In genomic region chr2:215435809-215436704, GRCh38 we compare ENCODE assay signal across 8 cellular contexts.
A peak's percentile ranks its signal among the peaks of the same experiment; 100 is the strongest.
DNase-seq lines count a peak whose midpoint lies in the region; TF ChIP-seq lines count a peak whose summit lies in the region.

Gene FN1 (minus strand): TSS chr2:215436068. CDS start chr2:215435802, 266 bp downstream.

- TF ChIP-seq CTCF in coronary artery (IDR thresholded peaks at IDR 0.05), result no peak

- DNase-seq in HCEC 1CT (peak; percentile 99), NCI-H1105 treated with DMSO at 0.1 percent for 48 hours (lab: John Stamatoyannopoulos, UW) (peak; percentile 61), coronary artery (ENCODE audit: low spot score) (peak; percentile 98), kidney glomerular epithelial cell (lab: John Stamatoyannopoulos, UW) (peak; percentile 89), AML-193 (lab: John Stamatoyannopoulos, UW) (no peak)
- DNase-seq in activated CD4-positive, alpha-beta T cell treated with anti-CD3 and anti-CD28 coated beads for 48 hours, result peak; percentile 71
- peak; percentile 25 to 39 for DNase-seq in stimulated activated CD4-positive, alpha-beta T cell treated with anti-CD3 and anti-CD28 coated beads, Interleukin-15, amount 100 ng/mL, for 48 hours (ENCODE audit: low read depth in 2 of 2)

- H3K4me3 ChIP-seq in GM08714 (ENCODE audit: low read length), result peak within 1 kb of the TSS; percentile 64
- H3K4me3 ChIP-seq in coronary artery, result peak within 1 kb of the TSS; percentile 75

- peak within 1 kb of the TSS; percentile 92 to 95 for H3K27ac ChIP-seq in coronary artery

Comparison
In these comparisons a context has a peak if more than half of its experiments do, and no peak if none do; other contexts are left out.
1. DNase-seq: peak in HCEC 1CT (single experiment), NCI-H1105 treated with DMSO at 0.1 percent for 48 hours (single experiment), activated CD4-positive, alpha-beta T cell treated with anti-CD3 and anti-CD28 coated beads for 48 hours (single experiment), coronary artery (single experiment), kidney glomerular epithelial cell (single experiment) and stimulated activated CD4-positive, alpha-beta T cell treated with anti-CD3 and anti-CD28 coated beads, Interleukin-15, amount 100 ng/mL, for 48 hours (2 of 2); none in AML-193 (0 of 2).